In genomic region chrX:29136904-29137303, GRCh38 we compare ENCODE assay signal across 22 cellular contexts.
DNase-seq lines count a peak whose midpoint lies in the region; ATAC-seq, FAIRE-seq and TF ChIP-seq lines count a peak whose summit lies in the region.
"Had no signal": no experiment of that assay in that cellular context is flagged by ENCODE, and none has a peak within 500 bp of the region (broad histone marks: within the 10 kb centered on the region; RNA-seq: fewer than 3 reads in every experiment).

No MANE protein-coding gene starts in this region.

- H3K4me3 ChIP-seq in A549 (no peak overlapping the region), pancreas (no peak overlapping the region)
- H3K4me3 ChIP-seq: BLaER1 treated with 17β-estradiol and CSF1 and Interleukin-3, amounts not matched to agents 10 nM and 100 nM; HAP-1 had no signal

- no peak overlapping the region for H3K27ac Mint-ChIP-seq in activated CD4-positive, alpha-beta memory T cell treated with anti-CD3 and anti-CD28 coated beads, Interleukin-2, amount 10 ng/mL, durations not matched to agents 7 days and 5 days
- H3K27ac Mint-ChIP-seq: CD4-positive, alpha-beta T cell; CD8-positive, alpha-beta memory T cell; HFFc6 had no signal

- FAIRE-seq in A549 (lab: Jason Lieb, UNC) (peak; percentile 88), pancreas (lab: Jason Lieb, UNC) (no peak)
- FAIRE-seq: GM12891, GM18507, H54 had no signal

- DNase-seq in A549 (ENCODE audit: low read depth in 1 of 2, low spot score in 1 of 2) = no peak
- peak in 1 of 6 donors; percentile 6 for DNase-seq in pancreas
- DNase-seq in activated CD8-positive, alpha-beta memory T cell treated with anti-CD3 and anti-CD28 coated beads, Interleukin-2, amount 50 U/mL, for 4 hours = no peak
- DNase-seq in activated CD4-positive, alpha-beta memory T cell treated with anti-CD3 and anti-CD28 coated beads, Interleukin-2, amount 10 ng/mL, durations not matched to agents 7 days and 5 days = no peak
- DNase-seq in NCI-H69 (lab: John Stamatoyannopoulos, UW) = no peak
- DNase-seq: ACHN; AML-193; BE2C; CD4-positive, alpha-beta T cell; CD8-positive, alpha-beta memory T cell; DMS53; DMS79 treated with DMSO at 0.1 percent for 48 hours; GF-D8; GOT3; HFFc6 had no signal

- H3K36me3 Mint-ChIP-seq in activated CD4-positive, alpha-beta memory T cell treated with anti-CD3 and anti-CD28 coated beads, Interleukin-2, amount 10 ng/mL, durations not matched to agents 7 days and 5 days (ENCODE audit: low read depth) = no peaks in the 10 kb centered on the region
- H3K36me3 Mint-ChIP-seq: CD14-positive monocyte; CD8-positive, alpha-beta memory T cell had no signal

- POLR2A ChIA-PET in A549 (lab: Yijun Ruan, JAX) = no interaction called here
- POLR2A ChIA-PET in activated CD4-positive, alpha-beta memory T cell treated with anti-CD3 and anti-CD28 coated beads, Interleukin-2, amount 10 ng/mL, durations not matched to agents 7 days and 5 days (lab: Charles Lee) = no interaction called here

- CTCF ChIA-PET in A549 (lab: Yijun Ruan, JAX) = no interaction called here
- CTCF ChIA-PET in activated CD4-positive, alpha-beta memory T cell treated with anti-CD3 and anti-CD28 coated beads, Interleukin-2, amount 10 ng/mL, durations not matched to agents 7 days and 5 days (lab: Charles Lee) = no interaction called here

- no peak for TF ChIP-seq EP300 in A549 (IDR thresholded peaks at IDR 0.05)

- intact Hi-C loops in pancreas (cut with DNase I) = no loop called here

- ATAC-seq in A549 (no peak), pancreas (peak; percentile 44 to 90 (median 72))

- H3K4me1 ChIP-seq in A549 (no peaks in the 10 kb centered on the region), pancreas (no peaks in the 10 kb centered on the region)
- H3K4me1 ChIP-seq: BE2C had no signal

- H3K4me3 Mint-ChIP-seq in activated CD4-positive, alpha-beta memory T cell treated with anti-CD3 and anti-CD28 coated beads, Interleukin-2, amount 10 ng/mL, durations not matched to agents 7 days and 5 days = no peak overlapping the region
- H3K4me3 Mint-ChIP-seq: CD14-positive monocyte; CD4-positive, alpha-beta T cell; CD8-positive, alpha-beta memory T cell; HFFc6 had no signal

- no peak overlapping the region for H3K4me2 ChIP-seq in A549
- H3K4me2 ChIP-seq: BLaER1 treated with 17β-estradiol and CSF1 and Interleukin-3, amounts not matched to agents 10 nM and 100 nM had no signal

- no peak for TF ChIP-seq CTCF in A549 (IDR thresholded peaks at IDR 0.05)
- TF ChIP-seq CTCF in VCaP (conservative IDR thresholded peaks at IDR 0.05) = no peak
- TF ChIP-seq CTCF in pancreas (IDR thresholded peaks at IDR 0.05) = no peak

- H3K4me1 Mint-ChIP-seq in activated CD4-positive, alpha-beta memory T cell treated with anti-CD3 and anti-CD28 coated beads, Interleukin-2, amount 10 ng/mL, durations not matched to agents 7 days and 5 days = no peaks in the 10 kb centered on the region
- H3K4me1 Mint-ChIP-seq: CD14-positive monocyte; CD8-positive, alpha-beta memory T cell had no signal

- 73% methylated on average over 2 of the region's 2 CpGs for WGBS in A549 (ENCODE audit: missing lambda C conversion rate)
- 38 to 46% methylated on average over 2 of the region's 2 CpGs for WGBS in pancreas, 2 donors

- H3K27me3 Mint-ChIP-seq in activated CD4-positive, alpha-beta memory T cell treated with anti-CD3 and anti-CD28 coated beads, Interleukin-2, amount 10 ng/mL, durations not matched to agents 7 days and 5 days = no peaks in the 10 kb centered on the region
- H3K27me3 Mint-ChIP-seq: CD4-positive, alpha-beta T cell; CD8-positive, alpha-beta memory T cell had no signal

- H3K27me3 ChIP-seq in pancreas = peaks cover 0 to 2% (median 0%) of the 10 kb centered on the region in 4 donors
- H3K27me3 ChIP-seq: BE2C; BLaER1 treated with 17β-estradiol and CSF1 and Interleukin-3, amounts not matched to agents 10 nM and 100 nM had no signal

- no peak overlapping the region for H3K27ac ChIP-seq in A549
- peak overlapping the region; percentile 36 for H3K27ac ChIP-seq in VCaP
- H3K27ac ChIP-seq in pancreas = no peak overlapping the region
- H3K27ac ChIP-seq: BLaER1 treated with 17β-estradiol and CSF1 and Interleukin-3, amounts not matched to agents 10 nM and 100 nM had no signal

- H3K36me3 ChIP-seq in pancreas = no peaks in the 10 kb centered on the region
- H3K36me3 ChIP-seq: BE2C; BLaER1 treated with 17β-estradiol and CSF1 and Interleukin-3, amounts not matched to agents 10 nM and 100 nM; HAP-1 had no signal

- TF ChIP-seq POLR2A in A549 (IDR thresholded peaks at IDR 0.05; ENCODE audit: low read length) = no peak

- H3K9me3 ChIP-seq in A549 (no peaks in the 10 kb centered on the region), pancreas (no peaks in the 10 kb centered on the region)
- H3K9me3 ChIP-seq: BE2C; BLaER1 treated with 17β-estradiol and CSF1 and Interleukin-3, amounts not matched to agents 10 nM and 100 nM; HAP-1 had no signal

- no peak for TF ChIP-seq RAD21 in A549 (conservative IDR thresholded peaks at IDR 0.05 in 1 of 2, IDR thresholded peaks at IDR 0.05 in 1 of 2)

- no peaks in the 10 kb centered on the region for H3K9me3 Mint-ChIP-seq in activated CD4-positive, alpha-beta memory T cell treated with anti-CD3 and anti-CD28 coated beads, Interleukin-2, amount 10 ng/mL, durations not matched to agents 7 days and 5 days
- H3K9me3 Mint-ChIP-seq: CD4-positive, alpha-beta T cell; HFFc6 had no signal

TF ChIP-seq in A549, 52 proteins besides CTCF, POLR2A, EP300 and RAD21:
- TF ChIP-seq HOXB13 (CRISPR knock-in tag; IDR thresholded peaks at IDR 0.05; ENCODE audit: low read depth) = no peak
- TF ChIP-seq SMC3 (IDR thresholded peaks at IDR 0.05) = no peak
- no peak for TF ChIP-seq CHD4 (IDR thresholded peaks at IDR 0.05; ENCODE audit: borderline replicate concordance)
- TF ChIP-seq CBX8 (IDR thresholded peaks at IDR 0.05) = no peak
- no peak for TF ChIP-seq TFCP2L1 (CRISPR knock-in tag; IDR thresholded peaks at IDR 0.05)
- TF ChIP-seq E2F6 (IDR thresholded peaks at IDR 0.05; ENCODE audit: borderline replicate concordance, low read depth) = no peak
- TF ChIP-seq TP53 (CRISPR knock-in tag; IDR thresholded peaks at IDR 0.05) = no peak
- no peak for TF ChIP-seq CBX2 (IDR thresholded peaks at IDR 0.05; ENCODE audit: borderline replicate concordance, low read depth)
- TF ChIP-seq, protein P1, sequence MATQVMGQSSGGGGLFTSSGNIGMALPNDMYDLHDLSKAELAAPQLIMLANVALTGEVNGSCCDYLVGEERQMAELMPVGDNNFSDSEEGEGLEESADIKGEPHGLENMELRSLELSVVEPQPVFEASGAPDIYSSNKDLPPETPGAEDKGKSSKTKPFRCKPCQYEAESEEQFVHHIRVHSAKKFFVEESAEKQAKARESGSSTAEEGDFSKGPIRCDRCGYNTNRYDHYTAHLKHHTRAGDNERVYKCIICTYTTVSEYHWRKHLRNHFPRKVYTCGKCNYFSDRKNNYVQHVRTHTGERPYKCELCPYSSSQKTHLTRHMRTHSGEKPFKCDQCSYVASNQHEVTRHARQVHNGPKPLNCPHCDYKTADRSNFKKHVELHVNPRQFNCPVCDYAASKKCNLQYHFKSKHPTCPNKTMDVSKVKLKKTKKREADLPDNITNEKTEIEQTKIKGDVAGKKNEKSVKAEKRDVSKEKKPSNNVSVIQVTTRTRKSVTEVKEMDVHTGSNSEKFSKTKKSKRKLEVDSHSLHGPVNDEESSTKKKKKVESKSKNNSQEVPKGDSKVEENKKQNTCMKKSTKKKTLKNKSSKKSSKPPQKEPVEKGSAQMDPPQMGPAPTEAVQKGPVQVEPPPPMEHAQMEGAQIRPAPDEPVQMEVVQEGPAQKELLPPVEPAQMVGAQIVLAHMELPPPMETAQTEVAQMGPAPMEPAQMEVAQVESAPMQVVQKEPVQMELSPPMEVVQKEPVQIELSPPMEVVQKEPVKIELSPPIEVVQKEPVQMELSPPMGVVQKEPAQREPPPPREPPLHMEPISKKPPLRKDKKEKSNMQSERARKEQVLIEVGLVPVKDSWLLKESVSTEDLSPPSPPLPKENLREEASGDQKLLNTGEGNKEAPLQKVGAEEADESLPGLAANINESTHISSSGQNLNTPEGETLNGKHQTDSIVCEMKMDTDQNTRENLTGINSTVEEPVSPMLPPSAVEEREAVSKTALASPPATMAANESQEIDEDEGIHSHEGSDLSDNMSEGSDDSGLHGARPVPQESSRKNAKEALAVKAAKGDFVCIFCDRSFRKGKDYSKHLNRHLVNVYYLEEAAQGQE (IDR thresholded peaks at IDR 0.05) = no peak
- TF ChIP-seq KDM5A (IDR thresholded peaks at IDR 0.05) = no peak
- TF ChIP-seq HDAC2 (IDR thresholded peaks at IDR 0.05) = no peak
- TF ChIP-seq ELK1 (IDR thresholded peaks at IDR 0.05; ENCODE audit: low read depth, low read length) = no peak
- TF ChIP-seq CHD2 (IDR thresholded peaks at IDR 0.05; ENCODE audit: low read length, partially characterized antibody) = no peak
- TF ChIP-seq, protein P2, sequence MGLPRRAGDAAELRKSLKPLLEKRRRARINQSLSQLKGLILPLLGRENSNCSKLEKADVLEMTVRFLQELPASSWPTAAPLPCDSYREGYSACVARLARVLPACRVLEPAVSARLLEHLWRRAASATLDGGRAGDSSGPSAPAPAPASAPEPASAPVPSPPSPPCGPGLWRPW (IDR thresholded peaks at IDR 0.05) = no peak
- no peak for TF ChIP-seq GATA3 (IDR thresholded peaks at IDR 0.05; ENCODE audit: borderline replicate concordance)
- TF ChIP-seq HOXB5 (CRISPR knock-in tag; IDR thresholded peaks at IDR 0.05) = no peak

Comparison
In these comparisons a context has a peak if more than half of its experiments do, and no peak if none do; other contexts are left out.
1. ATAC-seq: peak in pancreas (4 of 4); none in A549 (0 of 2).